Comparison of ENCODE assay signal across 1 cellular context in the genomic region with DNA sequence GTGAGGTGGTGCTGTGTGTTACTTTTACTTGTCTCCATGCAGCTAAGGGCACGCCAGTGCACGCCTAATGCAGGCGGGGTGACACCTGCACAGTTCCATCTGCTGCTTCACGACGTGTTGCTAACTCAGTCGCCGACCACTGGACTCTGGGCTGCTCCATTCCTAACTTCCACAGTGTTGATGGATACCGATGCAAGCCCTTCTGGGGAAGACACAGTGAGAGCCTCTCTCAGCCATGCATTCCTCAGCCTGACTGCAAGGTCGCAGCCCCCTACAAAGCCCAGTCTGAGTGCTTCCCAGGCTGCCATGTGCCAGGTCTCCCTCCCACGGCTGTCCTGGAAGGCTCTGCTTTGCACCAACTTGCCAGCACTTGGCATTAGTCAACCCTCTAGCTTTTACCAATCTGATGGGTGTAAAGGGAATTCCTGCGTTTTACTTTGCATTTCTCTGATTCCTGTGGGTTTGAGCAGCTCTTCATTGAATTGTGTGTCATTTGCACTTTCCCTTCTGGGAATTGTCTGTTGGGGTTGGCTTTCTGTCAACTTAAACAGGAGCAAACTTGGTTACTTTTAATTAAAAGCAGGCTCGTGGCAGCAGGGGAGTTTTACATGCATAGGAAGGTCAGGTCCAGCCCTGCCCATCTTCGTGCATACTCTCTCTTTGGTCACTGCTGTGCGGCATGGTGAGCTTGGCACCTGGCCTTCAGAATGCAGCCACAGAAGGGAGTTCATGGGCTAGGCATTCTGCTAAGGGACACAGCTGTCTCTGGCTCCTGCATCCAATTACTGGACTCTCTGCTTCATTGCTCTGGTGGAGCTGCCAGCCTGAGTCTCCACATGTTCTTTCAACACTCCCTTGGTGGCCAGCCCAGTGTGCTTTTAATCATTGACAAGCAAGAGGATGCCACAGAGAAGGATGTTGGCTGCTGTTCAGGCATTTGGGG.
TF ChIP-seq lines count a peak whose summit lies in the region.

No MANE protein-coding gene starts in this region.

TF ChIP-seq in A549, 52 proteins besides CTCF, POLR2A, EP300 and RAD21 (continued from another document):
- TF ChIP-seq ELK1 (IDR thresholded peaks at IDR 0.05; ENCODE audit: low read depth, low read length), result no peak
- no peak for TF ChIP-seq FOXS1 (CRISPR knock-in tag; IDR thresholded peaks at IDR 0.05)
- peak; percentile 22; the same call in 1 of the 3 replicates for TF ChIP-seq SMC3 (IDR thresholded peaks at IDR 0.05)
- TF ChIP-seq MAX (IDR thresholded peaks at IDR 0.05), result peak; percentile 70
TF ChIP-seq in A549: peak in this region for 2.
